In the genomic region with DNA sequence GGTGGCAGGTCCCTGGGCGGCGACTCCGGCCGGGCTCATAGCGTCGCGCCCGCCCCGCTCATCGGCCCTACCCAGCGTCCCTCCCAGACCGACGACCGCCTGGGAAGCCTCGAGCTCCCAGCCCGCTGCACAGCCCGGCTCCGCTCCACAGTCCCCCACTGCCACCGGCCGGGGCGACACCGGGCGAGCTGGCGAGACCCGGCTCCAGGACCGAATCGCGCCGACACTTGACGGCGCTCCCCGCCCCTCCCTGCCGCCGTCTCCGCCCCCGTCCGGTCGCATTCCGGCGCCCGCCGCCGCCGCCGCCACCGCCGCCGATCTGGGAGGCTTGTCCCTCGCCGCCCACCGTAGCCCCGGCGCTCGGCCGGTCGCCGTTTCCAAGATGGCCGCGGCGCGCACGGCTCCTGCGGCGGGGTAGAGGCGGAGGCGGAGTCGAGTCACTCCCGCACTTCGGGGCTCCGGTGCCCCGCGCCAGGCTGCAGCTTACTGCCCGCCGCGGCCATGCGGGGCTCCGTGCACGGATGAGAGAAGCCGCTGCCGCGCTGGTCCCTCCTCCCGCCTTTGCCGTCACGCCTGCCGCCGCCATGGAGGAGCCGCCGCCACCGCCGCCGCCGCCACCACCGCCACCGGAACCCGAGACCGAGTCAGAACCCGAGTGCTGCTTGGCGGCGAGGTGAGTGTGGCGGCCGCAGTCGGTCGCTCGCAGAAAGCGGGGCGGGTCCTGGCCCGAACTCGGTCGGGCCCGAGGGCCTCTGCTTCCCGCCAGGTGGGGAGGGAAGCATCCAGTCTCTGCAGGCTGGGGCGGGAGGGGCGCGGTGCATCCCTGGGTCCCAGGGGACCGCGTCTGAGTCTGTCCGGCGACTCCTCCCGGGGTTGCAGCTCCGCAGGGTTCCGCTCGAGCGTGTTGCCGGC, we compare ENCODE assay signal across 8 cellular contexts. TPM values are rescaled to one million over a fixed set of nuclear protein-coding genes. Genes with fewer than 3 reads are reported as not detected.
A peak's percentile ranks its signal among the peaks of the same experiment; 100 is the strongest.
DNase-seq lines count a peak whose midpoint lies in the region; ATAC-seq and TF ChIP-seq lines count a peak whose summit lies in the region.

Gene MAP3K4 (plus strand): TSS at position 359 of the 912 bp plus-strand sequence. CDS start 163 bp downstream, at position 522.

- H3K4me3 Mint-ChIP-seq in dendritic cell treated with granulocyte-macrophage colony-stimulating factor and Interleukin-4, amounts not matched to agents 40 ng/mL and 50 ng/mL, for 4 days = peak within 1 kb of the TSS; percentile 89

- H3K27me3 Mint-ChIP-seq in dendritic cell treated with granulocyte-macrophage colony-stimulating factor and Interleukin-4, amounts not matched to agents 40 ng/mL and 50 ng/mL, for 4 days = peaks cover 2% of the 10 kb centered on the region

- H3K9me3 Mint-ChIP-seq in dendritic cell treated with granulocyte-macrophage colony-stimulating factor and Interleukin-4, amounts not matched to agents 40 ng/mL and 50 ng/mL, for 4 days = no peaks in the 10 kb centered on the region

- peak within 1 kb of the TSS; percentile 84 to 89 for H3K27ac ChIP-seq in liver (ENCODE audit: low read depth in 1 of 2, low read length in 2 of 2)

- TF ChIP-seq RAD21 in liver (IDR thresholded peaks at IDR 0.05) = no peak

- peaks cover 52% of the 10 kb centered on the region for H3K4me1 Mint-ChIP-seq in dendritic cell treated with granulocyte-macrophage colony-stimulating factor and Interleukin-4, amounts not matched to agents 40 ng/mL and 50 ng/mL, for 4 days (ENCODE audit: low read depth)

- peak within 1 kb of the TSS; percentile 15 to 91 for H3K9ac ChIP-seq in liver (ENCODE audit: low read depth in 1 of 2, low read length in 2 of 2)

- H3K27ac Mint-ChIP-seq in dendritic cell treated with granulocyte-macrophage colony-stimulating factor and Interleukin-4, amounts not matched to agents 40 ng/mL and 50 ng/mL, for 4 days = peak within 1 kb of the TSS; percentile 89

- no peaks in the 10 kb centered on the region for H3K36me3 ChIP-seq in liver (ENCODE audit: control insufficient read depth in 4 of 4, insufficient read depth in 3 of 4, low read depth in 1 of 4, low read length in 3 of 4)

- H3K4me3 ChIP-seq in liver (ENCODE audit: low read depth in 1 of 3, low read length in 3 of 3) = peak within 1 kb of the TSS; percentile 82 to 99 (median 98)

- no peaks in the 10 kb centered on the region for H3K27me3 ChIP-seq in liver (ENCODE audit: control insufficient read depth in 4 of 4, insufficient read depth in 4 of 4, low read length in 3 of 4)

- intact Hi-C loops in dendritic cell treated with granulocyte-macrophage colony-stimulating factor and Interleukin-4, amounts not matched to agents 40 ng/mL and 50 ng/mL, for 4 days (cut with micrococcal nuclease) = loop anchor here (1.0 to 10.0 kb wide), 3 partner anchors 61 to 1733 kb away; partner anchors contain the start of genes AGPAT4, PACRG and PRKN

- H3K4me1 ChIP-seq in liver (ENCODE audit: control insufficient read depth in 4 of 4, insufficient read depth in 4 of 4, low read length in 3 of 4) = peaks cover 0 to 15% (median 14%) of the 10 kb centered on the region in 4 donors

- peak; percentile 73 for ATAC-seq in GM18907 (IDR thresholded peaks at IDR 0.05; ENCODE audit: unreplicated experiment)
- peak; percentile 66 for ATAC-seq in HG03135 (IDR thresholded peaks at IDR 0.05; ENCODE audit: unreplicated experiment)

- H3K9me3 ChIP-seq in liver (ENCODE audit: control insufficient read depth in 4 of 4, low read length in 3 of 4) = no peaks in the 10 kb centered on the region

- TF ChIP-seq CTCF in liver (IDR thresholded peaks at IDR 0.05; ENCODE audit: low read depth, low read length, missing input control) = no peak

- H3K36me3 Mint-ChIP-seq in dendritic cell treated with granulocyte-macrophage colony-stimulating factor and Interleukin-4, amounts not matched to agents 40 ng/mL and 50 ng/mL, for 4 days (ENCODE audit: low read depth) = peaks cover 16% of the 10 kb centered on the region

- DNase-seq in AML-193 (lab: John Stamatoyannopoulos, UW) = peak; percentile 46 to 57
- DNase-seq in NCI-H510A treated with DMSO at 0.1 percent for 48 hours (lab: John Stamatoyannopoulos, UW) = peak; percentile 44
- DNase-seq in activated CD4-positive, alpha-beta T cell treated with anti-CD3 and anti-CD28 coated beads, Interleukin-2, amount 50 U/mL, for 1 hour = peak; percentile 76
- peak; percentile 80 for DNase-seq in stimulated activated CD4-positive, alpha-beta T cell treated with anti-CD3 and anti-CD28 coated beads, Interleukin-4, amount 100 ng/mL, for 24 hours

- under 1% methylated on average over 124 of the region's 124 CpGs for WGBS in liver

TF ChIP-seq in liver, 16 proteins besides CTCF, POLR2A, EP300 and RAD21:
- TF ChIP-seq YY1 (IDR thresholded peaks at IDR 0.05) = peak; percentile 96
- TF ChIP-seq HNF4A (conservative IDR thresholded peaks at IDR 0.05) = no peak
- peak in 1 of 2 donors; percentile 50 for TF ChIP-seq EGR1 (IDR thresholded peaks at IDR 0.05; ENCODE audit: low read depth in 2 of 2)

RNA-seq across cellular contexts. Expression of gene MAP3K4, which starts in this region (rescaled TPM):
- total RNA-seq in liver = 10 to 100 TPM; 17.6 to 20.0 TPM
- polyA plus RNA-seq in liver = 1 to 10 TPM; 4.3 to 5.9 TPM

Comparison
In these comparisons a context has a peak if more than half of its experiments do, and no peak if none do; other contexts are left out.
1. Peak in every context shown above with its lines: DNase-seq, ATAC-seq, H3K4me3 ChIP-seq and H3K27ac ChIP-seq.